ENCODE assay signal across 17 cellular contexts in genomic region chr20:10557685-10558084, GRCh38.
DNase-seq lines count a peak whose midpoint lies in the region; ATAC-seq, FAIRE-seq and TF ChIP-seq lines count a peak whose summit lies in the region.
"Had no signal": no experiment of that assay in that cellular context is flagged by ENCODE, and none has a peak within 500 bp of the region (broad histone marks: within the 10 kb centered on the region; RNA-seq: fewer than 3 reads in every experiment).

No MANE protein-coding gene starts in this region.

- H3K27me3 ChIP-seq in keratinocyte (ENCODE audit: control insufficient read depth, extremely low read depth, insufficient read depth, low read length): no peaks in the 10 kb centered on the region
- H3K27me3 ChIP-seq: BE2C had no signal

- DNase-seq in DMS79 (lab: John Stamatoyannopoulos, UW) (peak; percentile 89), NCI-H1105 (lab: John Stamatoyannopoulos, UW) (peak; percentile 23), SHP77 (lab: John Stamatoyannopoulos, UW) (peak; percentile 86 to 95), keratinocyte (ENCODE audit: low read depth, low spot score) (no peak)
- DNase-seq in activated T-cell treated with anti-CD3 and anti-CD28 coated beads, Interleukin-2, amount 50 U/mL, for 24 hours: no peak
- DNase-seq in stimulated activated naive B cell treated with anti-CD40 and anti-IgM and Interleukin-4, amounts not matched to agents 10 μg/mL and 1 μg/mL and 100 μg/mL, for 72 hours: no peak
- DNase-seq in activated T-cell treated with anti-CD3 and anti-CD28 coated beads, Interleukin-2, amount 50 U/mL, for 48 hours: no peak
- DNase-seq: activated CD4-positive, alpha-beta T cell treated with anti-CD3 and anti-CD28 coated beads, Interleukin-2, amount 50 U/mL, for 4 hours; activated gamma-delta T cell treated with Interleukin-2 at 50 U/mL for 16 hours; BE2C; effector memory CD8-positive, alpha-beta T cell; naive B cell; NCI-H526 treated with DMSO at 0.1 percent for 48 hours; Right ventricle myocardium superior; stimulated activated naive CD4-positive, alpha-beta T cell treated with Interleukin-2 at 50 U/mL for 16 hours; T1000 had no signal

- no peak overlapping the region for H2AFZ ChIP-seq in keratinocyte (ENCODE audit: control insufficient read depth, low read length)

- peaks cover 0 to 2% of the 10 kb centered on the region in 2 experiments for H3K36me3 ChIP-seq in keratinocyte (ENCODE audit: control insufficient read depth in 2 of 2, extremely low read depth in 1 of 2, insufficient read depth in 2 of 2, low read length in 2 of 2)

- H3K36me3 Mint-ChIP-seq in activated T-cell treated with anti-CD3 and anti-CD28 coated beads, Interleukin-2, amount 50 U/mL, for 24 hours (ENCODE audit: low read depth): peaks cover 35% of the 10 kb centered on the region
- H3K36me3 Mint-ChIP-seq in stimulated activated naive B cell treated with anti-CD40 and anti-IgM and Interleukin-4, amounts not matched to agents 10 μg/mL and 1 μg/mL and 100 μg/mL, for 72 hours: peaks cover 15 to 29% of the 10 kb centered on the region in 2 donors

- no peaks in the 10 kb centered on the region for H3K27me3 Mint-ChIP-seq in activated T-cell treated with anti-CD3 and anti-CD28 coated beads, Interleukin-2, amount 50 U/mL, for 24 hours
- H3K27me3 Mint-ChIP-seq in stimulated activated naive B cell treated with anti-CD40 and anti-IgM and Interleukin-4, amounts not matched to agents 10 μg/mL and 1 μg/mL and 100 μg/mL, for 72 hours: no peaks in the 10 kb centered on the region
- H3K27me3 Mint-ChIP-seq: effector memory CD8-positive, alpha-beta T cell; naive B cell had no signal

- no peak for ATAC-seq in stimulated activated naive B cell treated with anti-CD40 and anti-IgM and Interleukin-4, amounts not matched to agents 10 μg/mL and 1 μg/mL and 100 μg/mL, for 72 hours (replicated peaks)
- ATAC-seq in GM21447 (IDR thresholded peaks at IDR 0.05; ENCODE audit: unreplicated experiment): no peak

- H3K9me3 ChIP-seq in keratinocyte (ENCODE audit: control insufficient read depth, low read depth, low read length): no peaks in the 10 kb centered on the region
- H3K9me3 ChIP-seq: BE2C had no signal

- TF ChIP-seq CTCF in keratinocyte (optimal IDR thresholded peaks at IDR 0.05 in 1 of 3, IDR thresholded peaks at IDR 0.05 in 1 of 3, conservative IDR thresholded peaks at IDR 0.05 in 1 of 3; ENCODE audit: extremely low read depth in 1 of 3, insufficient read depth in 2 of 3, low read length in 3 of 3): peak in 1 of 3 experiments; percentile 12

- no peak overlapping the region for H3K4me3 Mint-ChIP-seq in activated T-cell treated with anti-CD3 and anti-CD28 coated beads, Interleukin-2, amount 50 U/mL, for 24 hours
- H3K4me3 Mint-ChIP-seq in stimulated activated naive B cell treated with anti-CD40 and anti-IgM and Interleukin-4, amounts not matched to agents 10 μg/mL and 1 μg/mL and 100 μg/mL, for 72 hours: no peak overlapping the region
- H3K4me3 Mint-ChIP-seq: effector memory CD8-positive, alpha-beta T cell; naive B cell had no signal

- H3K9ac ChIP-seq in keratinocyte (ENCODE audit: control insufficient read depth, extremely low read depth, insufficient read depth, low read length): peak overlapping the region; percentile 69

- no peaks in the 10 kb centered on the region for H4K20me1 ChIP-seq in keratinocyte (ENCODE audit: control insufficient read depth, extremely low read depth, insufficient read depth, low read length)

- H3K9me3 Mint-ChIP-seq in activated T-cell treated with anti-CD3 and anti-CD28 coated beads, Interleukin-2, amount 50 U/mL, for 24 hours: no peaks in the 10 kb centered on the region
- H3K9me3 Mint-ChIP-seq in stimulated activated naive B cell treated with anti-CD40 and anti-IgM and Interleukin-4, amounts not matched to agents 10 μg/mL and 1 μg/mL and 100 μg/mL, for 72 hours: peaks cover 4 to 5% of the 10 kb centered on the region in 2 donors
- H3K9me3 Mint-ChIP-seq: effector memory CD8-positive, alpha-beta T cell had no signal

- H3K4me3 ChIP-seq in keratinocyte (ENCODE audit: control insufficient read depth in 2 of 3, extremely low read depth in 1 of 3, insufficient read depth in 2 of 3, low read depth in 1 of 3, low read length in 3 of 3): no peak overlapping the region

- peaks cover 71% of the 10 kb centered on the region for H3K4me1 ChIP-seq in keratinocyte (ENCODE audit: control insufficient read depth, extremely low read depth, insufficient read depth, low read length)
- H3K4me1 ChIP-seq: BE2C had no signal

- peak; percentile 99 for FAIRE-seq in keratinocyte (lab: Jason Lieb, UNC)

- H3K27ac Mint-ChIP-seq in activated T-cell treated with anti-CD3 and anti-CD28 coated beads, Interleukin-2, amount 50 U/mL, for 24 hours: no peak overlapping the region
- H3K27ac Mint-ChIP-seq in stimulated activated naive B cell treated with anti-CD40 and anti-IgM and Interleukin-4, amounts not matched to agents 10 μg/mL and 1 μg/mL and 100 μg/mL, for 72 hours: no peak overlapping the region
- H3K27ac Mint-ChIP-seq: effector memory CD8-positive, alpha-beta T cell; naive B cell had no signal

- H3K4me1 Mint-ChIP-seq in activated T-cell treated with anti-CD3 and anti-CD28 coated beads, Interleukin-2, amount 50 U/mL, for 24 hours (ENCODE audit: low read depth): peaks cover 24% of the 10 kb centered on the region
- peaks cover 0 to 8% of the 10 kb centered on the region in 2 donors for H3K4me1 Mint-ChIP-seq in stimulated activated naive B cell treated with anti-CD40 and anti-IgM and Interleukin-4, amounts not matched to agents 10 μg/mL and 1 μg/mL and 100 μg/mL, for 72 hours
- H3K4me1 Mint-ChIP-seq: naive B cell had no signal

- H3K79me2 ChIP-seq in keratinocyte (ENCODE audit: control insufficient read depth, insufficient read depth, low read length): no peaks in the 10 kb centered on the region

- peak overlapping the region; percentile 92 for H3K27ac ChIP-seq in keratinocyte (ENCODE audit: control insufficient read depth, insufficient read depth, low read length)

- no peaks in the 10 kb centered on the region for H3K9me1 ChIP-seq in keratinocyte (ENCODE audit: control insufficient read depth, extremely low read depth, insufficient read depth, low read length)

- dilution Hi-C loops in keratinocyte (cut with MboI; ENCODE audit: extremely low pct_ligation_motif_present, low sequenced_read_pairs): no loop called here

- peak overlapping the region; percentile 65 for H3K4me2 ChIP-seq in keratinocyte (ENCODE audit: control insufficient read depth, extremely low read depth, insufficient read depth, low read depth, low read length)

Comparison
In these comparisons a context has a peak if more than half of its experiments do, and no peak if none do; other contexts are left out.
1. DNase-seq: peak in DMS79 (single experiment), NCI-H1105 (single experiment) and SHP77 (2 of 2); none in keratinocyte (single experiment), activated T-cell treated with anti-CD3 and anti-CD28 coated beads, Interleukin-2, amount 50 U/mL, for 24 hours (single experiment), stimulated activated naive B cell treated with anti-CD40 and anti-IgM and Interleukin-4, amounts not matched to agents 10 μg/mL and 1 μg/mL and 100 μg/mL, for 72 hours (single experiment) and activated T-cell treated with anti-CD3 and anti-CD28 coated beads, Interleukin-2, amount 50 U/mL, for 48 hours (0 of 2).